ENCODE assay signal across 23 cellular contexts in the genomic region with DNA sequence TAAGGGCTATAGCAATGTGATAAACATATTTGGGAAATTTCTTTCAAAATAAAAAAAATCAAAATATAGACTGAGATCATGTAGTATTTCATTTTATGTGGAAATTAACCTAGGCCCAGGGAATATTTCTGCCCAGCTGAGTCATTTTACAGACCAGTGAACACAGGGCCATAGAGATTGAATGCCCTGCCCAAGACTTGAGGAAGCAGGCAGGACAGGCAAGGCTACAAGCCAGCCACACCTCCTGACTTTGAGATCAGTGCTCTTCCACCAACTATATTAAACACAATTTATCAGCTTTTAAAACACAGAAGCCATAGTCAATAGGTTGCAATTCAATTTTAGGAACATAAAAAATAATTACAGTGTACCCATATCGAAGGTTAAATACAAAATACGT. TPM values are rescaled to one million over a fixed set of nuclear protein-coding genes. Genes with fewer than 3 reads are reported as not detected.
DNase-seq lines count a peak whose midpoint lies in the region; TF ChIP-seq lines count a peak whose summit lies in the region.
"Had no signal": no experiment of that assay in that cellular context is flagged by ENCODE, and none has a peak within 500 bp of the region (broad histone marks: within the 10 kb centered on the region; RNA-seq: fewer than 3 reads in every experiment).

No MANE protein-coding gene starts in this region.

- DNase-seq in DMS53 (lab: John Stamatoyannopoulos, UW) (peak; percentile 8), DMS53 treated with DMSO at 0.1 percent for 48 hours (lab: John Stamatoyannopoulos, UW; ENCODE audit: unreplicated experiment) (no peak), epithelial cell of esophagus (ENCODE audit: low read depth) (peak; percentile 14), kidney tubule cell (ENCODE audit: low spot score) (peak; percentile 45), thyroid gland (peak; percentile 46 to 59), PC-9 (no peak), T1000 (lab: John Stamatoyannopoulos, UW) (no peak)
- no peak for DNase-seq in effector CD4-positive, alpha-beta T cell
- DNase-seq: Caco-2; CD4-positive, CD25-positive, alpha-beta regulatory T cell; CD8-positive, alpha-beta T cell; DMS 273 treated with DMSO at 0.1 percent for 48 hours; DMS79; EL; GDM1; GM23248; H7; HCEC 1CT had no signal

- no peak overlapping the region for H2AFZ ChIP-seq in PC-9
- H2AFZ ChIP-seq: GM23248 had no signal

- intact Hi-C loops in thyroid gland (cut with DNase I), result no loop called here
- intact Hi-C loops in PC-9 (cut with micrococcal nuclease; ENCODE audit: unreplicated experiment), result no loop called here

- H3K9me2 ChIP-seq in PC-9 (ENCODE audit: insufficient read depth), result no peaks in the 10 kb centered on the region

- H3K9me3 ChIP-seq in thyroid gland, result no peaks in the 10 kb centered on the region
- H3K9me3 ChIP-seq in PC-9 (ENCODE audit: insufficient read depth, low read depth), result no peaks in the 10 kb centered on the region
- H3K9me3 ChIP-seq: Caco-2 had no signal

- no peak overlapping the region for H3K4me3 ChIP-seq in epithelial cell of esophagus (ENCODE audit: low read length)
- no peak overlapping the region for H3K4me3 ChIP-seq in thyroid gland (replicated peaks in 1 of 3)
- H3K4me3 ChIP-seq in PC-9, result no peak overlapping the region
- H3K4me3 ChIP-seq: BLaER1, GM12878, GM23248 had no signal

- H3K36me3 ChIP-seq in thyroid gland (no peaks in the 10 kb centered on the region), PC-9 (ENCODE audit: low read depth) (no peaks in the 10 kb centered on the region)
- H3K36me3 ChIP-seq: BLaER1 had no signal

- no peak overlapping the region for H3K27ac ChIP-seq in thyroid gland
- no peak overlapping the region for H3K27ac ChIP-seq in PC-9
- H3K27ac ChIP-seq: 22Rv1, BLaER1, C4-2B, GM23248 had no signal

- 96% methylated on average over 2 of the region's 2 CpGs for WGBS in thyroid gland, 2 donors

- no peaks in the 10 kb centered on the region for H4K20me1 ChIP-seq in PC-9 (ENCODE audit: insufficient read depth)
- H4K20me1 ChIP-seq: BLaER1 had no signal

- POLR2A ChIA-PET in PC-9 (lab: Charles Lee; ENCODE audit: unreplicated experiment), result no interaction called here

- no peak for TF ChIP-seq POLR2A in thyroid gland (IDR thresholded peaks at IDR 0.05)

- no peaks in the 10 kb centered on the region for H3K4me1 ChIP-seq in thyroid gland
- H3K4me1 ChIP-seq in PC-9 (replicated peaks; ENCODE audit: insufficient read depth), result no peaks in the 10 kb centered on the region
- H3K4me1 ChIP-seq: BLaER1, Caco-2 had no signal

- H3F3A ChIP-seq in PC-9 (ENCODE audit: insufficient read depth, low read depth), result no peaks in the 10 kb centered on the region

- H3K4me2 ChIP-seq in PC-9, result no peak overlapping the region
- H3K4me2 ChIP-seq: BLaER1 had no signal

- H3K79me2 ChIP-seq in PC-9 (ENCODE audit: low read depth), result no peaks in the 10 kb centered on the region

- CTCF ChIA-PET in PC-9 (lab: Charles Lee), result no interaction called here

- no peak for TF ChIP-seq CTCF in epithelial cell of esophagus (IDR thresholded peaks at IDR 0.05; ENCODE audit: insufficient read depth, low read depth, low read length, missing control alignments)
- TF ChIP-seq CTCF in thyroid gland (IDR thresholded peaks at IDR 0.05), result no peak
- TF ChIP-seq CTCF in PC-9 (conservative IDR thresholded peaks at IDR 0.05), result no peak

- BruUV-seq in PC-9 (replicated peaks; lab: Mats Ljungman, UMichigan), result no TSS peak

- H3K27me3 ChIP-seq in thyroid gland (no peaks in the 10 kb centered on the region), PC-9 (ENCODE audit: insufficient read depth, low read depth) (no peaks in the 10 kb centered on the region)
- H3K27me3 ChIP-seq: BLaER1 had no signal

RNA-seq across cellular contexts. Expression of gene CCDC148, which starts 12.9 kb away (rescaled TPM):
- total RNA-seq in thyroid gland (10 to 100 TPM in 1 of 4 donors, 1 to 10 TPM in 3; 4.6 to 10.7 (median 7.4) TPM), PC-9 (2021) (1.8 and 2.3 TPM in 2 replicates)
- total RNA-seq: B cell; CD4-positive, CD25-positive, alpha-beta regulatory T cell; CD8-positive, alpha-beta T cell; GM12878 had no signal

RNA-seq across cellular contexts. Expression of gene PKP4, which starts 13.1 kb away (rescaled TPM):
- 100 to 1,000 TPM; 117 to 155 (median 136) TPM for total RNA-seq in thyroid gland
- 55.5 and 59.1 TPM in 2 replicates for total RNA-seq in PC-9 (2021)

Comparison
In these comparisons a context has a peak if more than half of its experiments do, and no peak if none do; other contexts are left out.
1. DNase-seq: peak in DMS53 (single experiment), epithelial cell of esophagus (single experiment), kidney tubule cell (single experiment) and thyroid gland (2 of 2); none in DMS53 treated with DMSO at 0.1 percent for 48 hours (single experiment), effector CD4-positive, alpha-beta T cell (single experiment), PC-9 (0 of 2) and T1000 (single experiment).